In genomic region chr5:43110606-43111170, GRCh38 we compare ENCODE assay signal across 9 cellular contexts. TPM values are rescaled to one million over a fixed set of nuclear protein-coding genes. Genes with fewer than 3 reads are reported as not detected.
DNase-seq lines count a peak whose midpoint lies in the region; ATAC-seq and TF ChIP-seq lines count a peak whose summit lies in the region.
"Had no signal": no experiment of that assay in that cellular context is flagged by ENCODE, and none has a peak within 500 bp of the region (broad histone marks: within the 10 kb centered on the region; RNA-seq: fewer than 3 reads in every experiment).

No MANE protein-coding gene starts in this region.

- intact Hi-C loops in natural killer cell (cut with micrococcal nuclease) (no loop called here), aorta (cut with DNase I) (no loop called here)

- H3K4me1 Mint-ChIP-seq in natural killer cell, result peaks cover 3 to 5% of the 10 kb centered on the region in 2 donors
- peaks cover 13 to 20% of the 10 kb centered on the region in 2 donors for H3K4me1 Mint-ChIP-seq in natural killer cell treated with Interleukin-12 subunit alpha and Interleukin-12 subunit beta and Interleukin-15 and Interleukin-18, amount 100 ng/mL, for 72 hours (ENCODE audit: low read depth in 2 of 2)
- H3K4me1 Mint-ChIP-seq in endothelial cell (ENCODE audit: unreplicated experiment), result no peaks in the 10 kb centered on the region
- H3K4me1 Mint-ChIP-seq in type B pancreatic cell (ENCODE audit: unreplicated experiment), result peaks cover 2% of the 10 kb centered on the region

- H3K79me2 ChIP-seq in SU-DHL-6 (ENCODE audit: insufficient read depth, low read length), result no peaks in the 10 kb centered on the region

- H3K4me3 Mint-ChIP-seq in natural killer cell (peak overlapping the region; percentile 37), endothelial cell (ENCODE audit: unreplicated experiment) (no peak overlapping the region), type B pancreatic cell (no peak overlapping the region)
- H3K4me3 Mint-ChIP-seq in natural killer cell treated with Interleukin-12 subunit alpha and Interleukin-12 subunit beta and Interleukin-15 and Interleukin-18, amount 100 ng/mL, for 72 hours, result no peak overlapping the region

- H3K36me3 ChIP-seq in SU-DHL-6 (ENCODE audit: low read length) (no peaks in the 10 kb centered on the region), aorta (ENCODE audit: control insufficient read depth in 1 of 2, insufficient read depth in 2 of 2, low read length in 1 of 2) (no peaks in the 10 kb centered on the region)
- H3K36me3 ChIP-seq: gastrocnemius medialis had no signal

- H3K9me3 ChIP-seq in SU-DHL-6 (ENCODE audit: insufficient read depth, low read length) (no peaks in the 10 kb centered on the region), aorta (ENCODE audit: control insufficient read depth, low read length) (no peaks in the 10 kb centered on the region)
- H3K9me3 ChIP-seq: gastrocnemius medialis had no signal

- H3K9me3 Mint-ChIP-seq in natural killer cell (no peaks in the 10 kb centered on the region), endothelial cell (ENCODE audit: unreplicated experiment) (no peaks in the 10 kb centered on the region), type B pancreatic cell (no peaks in the 10 kb centered on the region)
- H3K9me3 Mint-ChIP-seq in natural killer cell treated with Interleukin-12 subunit alpha and Interleukin-12 subunit beta and Interleukin-15 and Interleukin-18, amount 100 ng/mL, for 72 hours, result no peaks in the 10 kb centered on the region

- ATAC-seq in natural killer cell (peak in 1 of 3 donors; percentile 35), aorta (ENCODE audit: low FRiP score) (no peak)
- no peak for ATAC-seq in natural killer cell treated with Interleukin-12 subunit alpha and Interleukin-12 subunit beta and Interleukin-15 and Interleukin-18, amount 100 ng/mL, for 72 hours
- ATAC-seq: gastrocnemius medialis had no signal

- H3K27me3 ChIP-seq in SU-DHL-6 (ENCODE audit: low read length) (no peaks in the 10 kb centered on the region), aorta (ENCODE audit: control insufficient read depth in 1 of 2, insufficient read depth in 2 of 2, low read length in 1 of 2) (no peaks in the 10 kb centered on the region)
- H3K27me3 ChIP-seq: gastrocnemius medialis had no signal

- no peak for TF ChIP-seq CTCF in natural killer cell (IDR thresholded peaks at IDR 0.05)
- TF ChIP-seq CTCF in SU-DHL-6 (IDR thresholded peaks at IDR 0.05; ENCODE audit: insufficient read depth, low read length, poor library complexity, severe bottlenecking), result peak; percentile 15
- peak; percentile 52 for TF ChIP-seq CTCF in endothelial cell (IDR thresholded peaks at IDR 0.05; ENCODE audit: unreplicated experiment)
- peak; percentile 59 for TF ChIP-seq CTCF in type B pancreatic cell (conservative IDR thresholded peaks at IDR 0.05)

- H3K36me3 Mint-ChIP-seq in natural killer cell, result no peaks in the 10 kb centered on the region
- no peaks in the 10 kb centered on the region for H3K36me3 Mint-ChIP-seq in natural killer cell treated with Interleukin-12 subunit alpha and Interleukin-12 subunit beta and Interleukin-15 and Interleukin-18, amount 100 ng/mL, for 72 hours
- H3K36me3 Mint-ChIP-seq in endothelial cell (ENCODE audit: low read depth, unreplicated experiment), result no peaks in the 10 kb centered on the region
- no peaks in the 10 kb centered on the region for H3K36me3 Mint-ChIP-seq in type B pancreatic cell

- H3K27ac ChIP-seq in SU-DHL-6 (ENCODE audit: low read depth, low read length) (no peak overlapping the region), aorta (ENCODE audit: low read depth in 1 of 2, low read length in 2 of 2) (no peak overlapping the region)
- H3K27ac ChIP-seq: gastrocnemius medialis had no signal

- no peaks in the 10 kb centered on the region for H3F3A ChIP-seq in SU-DHL-6 (ENCODE audit: insufficient read depth)

- H3K27ac Mint-ChIP-seq in natural killer cell (no peak overlapping the region), endothelial cell (ENCODE audit: unreplicated experiment) (no peak overlapping the region), type B pancreatic cell (no peak overlapping the region)
- no peak overlapping the region for H3K27ac Mint-ChIP-seq in natural killer cell treated with Interleukin-12 subunit alpha and Interleukin-12 subunit beta and Interleukin-15 and Interleukin-18, amount 100 ng/mL, for 72 hours

- no peak overlapping the region for H3K4me2 ChIP-seq in SU-DHL-6 (ENCODE audit: low read depth, low read length, poor library complexity, severe bottlenecking)

- DNase-seq in natural killer cell, result no peak
- no peak for DNase-seq in natural killer cell treated with Interleukin-12 subunit alpha and Interleukin-12 subunit beta and Interleukin-15 and Interleukin-18, amount 100 ng/mL, for 72 hours (ENCODE audit: low spot score)
- peak; percentile 18 for DNase-seq in endothelial cell (ENCODE audit: low spot score)
- DNase-seq in type B pancreatic cell (ENCODE audit: extremely low spot score, unreplicated experiment), result no peak
- no peak for DNase-seq in nucleus accumbens (lab: John Stamatoyannopoulos, UW)
- no peak for DNase-seq in islet precursor cell
- DNase-seq in aorta, result no peak
- DNase-seq: gastrocnemius medialis had no signal

- H3K4me3 ChIP-seq in SU-DHL-6 (ENCODE audit: insufficient read depth, low read length, poor library complexity, severe bottlenecking) (no peak overlapping the region), aorta (ENCODE audit: low read length in 2 of 2) (no peak overlapping the region)
- H3K4me3 ChIP-seq: gastrocnemius medialis had no signal

- H3K4me1 ChIP-seq in aorta (ENCODE audit: control insufficient read depth in 1 of 2, insufficient read depth in 2 of 2, low read length in 2 of 2), result no peaks in the 10 kb centered on the region
- H3K4me1 ChIP-seq: gastrocnemius medialis had no signal

- no peak overlapping the region for H3K9ac ChIP-seq in SU-DHL-6 (ENCODE audit: low read length)

- H4K20me1 ChIP-seq in SU-DHL-6 (ENCODE audit: low read depth, low read length), result no peaks in the 10 kb centered on the region

- H3K27me3 Mint-ChIP-seq in natural killer cell (ENCODE audit: low read depth in 2 of 2) (no peaks in the 10 kb centered on the region), endothelial cell (ENCODE audit: unreplicated experiment) (no peaks in the 10 kb centered on the region), type B pancreatic cell (no peaks in the 10 kb centered on the region)
- no peaks in the 10 kb centered on the region for H3K27me3 Mint-ChIP-seq in natural killer cell treated with Interleukin-12 subunit alpha and Interleukin-12 subunit beta and Interleukin-15 and Interleukin-18, amount 100 ng/mL, for 72 hours

- H2AFZ ChIP-seq in SU-DHL-6 (ENCODE audit: low read depth, low read length, severe bottlenecking), result no peak overlapping the region

- no peaks in the 10 kb centered on the region for H3K9me2 ChIP-seq in SU-DHL-6 (replicated peaks; ENCODE audit: insufficient read depth, low read length)

- 72 to 75% methylated on average over 5 of the region's 5 CpGs for WGBS in aorta, 2 donors

RNA-seq across cellular contexts. Expression of gene ZNF131, which starts 10.0 kb away (rescaled TPM):
- total RNA-seq in natural killer cell (10 to 100 TPM; 69.0 to 84.0 (median 83.5) TPM), endothelial cell (ENCODE audit: unreplicated experiment) (30.4 TPM), type B pancreatic cell (ENCODE audit: low replicate concordance) (32.6 and 42.7 TPM in 2 replicates), aorta (10 to 100 TPM; 36.6 to 45.0 TPM)
- total RNA-seq in natural killer cell treated with Interleukin-12 subunit alpha and Interleukin-12 subunit beta and Interleukin-15 and Interleukin-18, amount 100 ng/mL, for 72 hours, result 10 to 100 TPM; 39.5 to 59.9 TPM
- 10 to 100 TPM; 18.3 to 23.8 TPM for polyA plus RNA-seq in aorta
